22 cellular contexts compared by ENCODE assay signal in the genomic region with DNA sequence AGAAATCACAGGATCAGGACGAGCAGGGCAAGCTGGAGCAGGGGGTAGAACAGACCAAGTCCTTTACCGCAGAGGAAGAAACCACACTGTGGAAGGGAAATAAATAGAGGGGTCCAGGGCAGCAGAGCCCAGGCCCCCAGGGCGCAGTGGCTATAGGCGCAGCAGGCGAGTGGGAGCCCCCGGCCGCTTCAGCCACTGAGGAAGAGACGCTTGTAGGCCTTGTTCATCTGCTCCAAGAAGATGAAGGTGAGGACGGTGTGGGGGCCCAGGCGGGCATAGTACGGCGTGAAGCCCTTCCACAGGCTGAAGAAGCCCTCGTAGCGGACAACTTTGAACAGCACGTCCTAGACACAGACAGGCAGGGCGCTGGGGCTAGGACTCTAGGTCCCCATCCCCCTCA. TPM values are rescaled to one million over a fixed set of nuclear protein-coding genes. Genes with fewer than 3 reads are reported as not detected.
DNase-seq lines count a peak whose midpoint lies in the region; ATAC-seq lines count a peak whose summit lies in the region.
"Had no signal": no experiment of that assay in that cellular context is flagged by ENCODE, and none has a peak within 500 bp of the region (broad histone marks: within the 10 kb centered on the region; RNA-seq: fewer than 3 reads in every experiment).

No MANE protein-coding gene starts in this region.

- H3K4me3 Mint-ChIP-seq in activated CD4-positive, alpha-beta T cell treated with anti-CD3 and anti-CD28 coated beads, Interleukin-2, amount 10 ng/mL, durations not matched to agents 7 days and 5 days: peak overlapping the region; percentile 92
- H3K4me3 Mint-ChIP-seq in T-helper 17 cell (peak overlapping the region; percentile 28), naive B cell (peak overlapping the region in 6 of 8 donors; percentile 8 to 99 (median 98))
- H3K4me3 Mint-ChIP-seq in stimulated activated effector memory CD8-positive, alpha-beta T cell treated with anti-CD3 and anti-CD28 coated beads, Interleukin-12 subunit alpha, Interleukin-12 subunit beta, amount 100 ng/mL, for 72 hours: peak overlapping the region; percentile 93

- DNase-seq in activated CD4-positive, alpha-beta T cell treated with anti-CD3 and anti-CD28 coated beads, Interleukin-2, amount 10 ng/mL, durations not matched to agents 7 days and 5 days: no peak
- no peak for DNase-seq in activated CD4-positive, alpha-beta T cell treated with anti-CD3 and anti-CD28 coated beads, Interleukin-2, amount 50 U/mL, for 4 hours
- DNase-seq in T-helper 17 cell (no peak), naive B cell (no peak), GDM1 (lab: John Stamatoyannopoulos, UW) (no peak), HCEC 1CT (no peak)
- DNase-seq in stimulated activated effector memory CD8-positive, alpha-beta T cell treated with anti-CD3 and anti-CD28 coated beads, Interleukin-12 subunit alpha, Interleukin-12 subunit beta, amount 100 ng/mL, for 72 hours (ENCODE audit: low spot score in 2 of 2): no peak
- DNase-seq: activated CD8-positive, alpha-beta memory T cell treated with anti-CD3 and anti-CD28 coated beads, Interleukin-2, amount 50 U/mL, for 48 hours; activated naive CD4-positive, alpha-beta T cell treated with anti-CD3 and anti-CD28 coated beads, Interleukin-2, amount 50 U/mL, for 16 hours; DMS53; heart right ventricle; left ventricle myocardium inferior; MM.1S; NCI-H1436 treated with DMSO at 0.1 percent for 48 hours; stimulated activated CD4-positive, alpha-beta T cell treated with anti-CD3 and anti-CD28 coated beads, Interleukin-1b, Interleukin-23, amount 100 ng/mL, for 48 hours; T-helper 9 cell; upper lobe of right lung had no signal

- no peaks in the 10 kb centered on the region for H3K9me3 ChIP-seq in T-helper 17 cell (ENCODE audit: control insufficient read depth, low read length, poor library complexity, severe bottlenecking)
- H3K9me3 ChIP-seq: heart right ventricle, left ventricle myocardium inferior, SJSA1, upper lobe of right lung had no signal

- H3K36me3 Mint-ChIP-seq in activated CD4-positive, alpha-beta T cell treated with anti-CD3 and anti-CD28 coated beads, Interleukin-2, amount 10 ng/mL, durations not matched to agents 7 days and 5 days (ENCODE audit: low read depth): peaks cover 59% of the 10 kb centered on the region
- H3K36me3 Mint-ChIP-seq in T-helper 17 cell (ENCODE audit: low read depth) (peaks cover 10% of the 10 kb centered on the region), naive B cell (peaks cover 5 to 12% of the 10 kb centered on the region in 2 donors)
- H3K36me3 Mint-ChIP-seq in stimulated activated effector memory CD8-positive, alpha-beta T cell treated with anti-CD3 and anti-CD28 coated beads, Interleukin-12 subunit alpha, Interleukin-12 subunit beta, amount 100 ng/mL, for 72 hours: peaks cover 60% of the 10 kb centered on the region

- H3K4me1 Mint-ChIP-seq in activated CD4-positive, alpha-beta T cell treated with anti-CD3 and anti-CD28 coated beads, Interleukin-2, amount 10 ng/mL, durations not matched to agents 7 days and 5 days: peaks cover 51% of the 10 kb centered on the region
- H3K4me1 Mint-ChIP-seq in T-helper 17 cell (peaks cover 45% of the 10 kb centered on the region), naive B cell (peaks cover 54 to 66% (median 64%) of the 10 kb centered on the region in 3 donors)
- peaks cover 68% of the 10 kb centered on the region for H3K4me1 Mint-ChIP-seq in stimulated activated effector memory CD8-positive, alpha-beta T cell treated with anti-CD3 and anti-CD28 coated beads, Interleukin-12 subunit alpha, Interleukin-12 subunit beta, amount 100 ng/mL, for 72 hours

- no peaks in the 10 kb centered on the region for H3K27me3 Mint-ChIP-seq in activated CD4-positive, alpha-beta T cell treated with anti-CD3 and anti-CD28 coated beads, Interleukin-2, amount 10 ng/mL, durations not matched to agents 7 days and 5 days
- H3K27me3 Mint-ChIP-seq in T-helper 17 cell (no peaks in the 10 kb centered on the region), naive B cell (peaks cover 12 to 21% (median 19%) of the 10 kb centered on the region in 3 donors)
- H3K27me3 Mint-ChIP-seq: stimulated activated naive CD8-positive, alpha-beta T cell treated with anti-CD3 and anti-CD28 coated beads, Interleukin-15, Interleukin-2, amounts not matched to agents 100 ng/mL and 50 ng/mL, for 24 hours had no signal

- ATAC-seq in T-helper 17 cell: no peak
- no peak for ATAC-seq in naive B cell (ENCODE audit: low read depth in 2 of 2)
- no peak for ATAC-seq in stimulated activated effector memory CD8-positive, alpha-beta T cell treated with anti-CD3 and anti-CD28 coated beads, Interleukin-12 subunit alpha, Interleukin-12 subunit beta, amount 100 ng/mL, for 72 hours
- no peak for ATAC-seq in GM19328 (IDR thresholded peaks at IDR 0.05; ENCODE audit: unreplicated experiment)
- ATAC-seq: activated CD4-positive, CD25-positive, alpha-beta regulatory T cell treated with anti-CD3 and anti-CD28 coated beads, Interleukin-2, amount 50 U/mL, for 24 hours; heart right ventricle; upper lobe of right lung had no signal

- CTCF ChIA-PET in activated CD4-positive, alpha-beta T cell treated with anti-CD3 and anti-CD28 coated beads, Interleukin-2, amount 10 ng/mL, durations not matched to agents 7 days and 5 days (lab: Charles Lee): interaction anchor here (1.1 to 2.3 kb wide), 4 partner anchors 14 to 93 kb away, joined by 3 to 5 read pairs (median 4); no protein-coding TSS in a partner anchor

- POLR2A ChIA-PET in activated CD4-positive, alpha-beta T cell treated with anti-CD3 and anti-CD28 coated beads, Interleukin-2, amount 10 ng/mL, durations not matched to agents 7 days and 5 days (lab: Charles Lee): no interaction called here

- no peak overlapping the region for H3K27ac Mint-ChIP-seq in activated CD4-positive, alpha-beta T cell treated with anti-CD3 and anti-CD28 coated beads, Interleukin-2, amount 10 ng/mL, durations not matched to agents 7 days and 5 days
- H3K27ac Mint-ChIP-seq in T-helper 17 cell (no peak overlapping the region), naive B cell (peak overlapping the region in 2 of 6 donors; percentile 22 to 58)
- H3K27ac Mint-ChIP-seq in stimulated activated effector memory CD8-positive, alpha-beta T cell treated with anti-CD3 and anti-CD28 coated beads, Interleukin-12 subunit alpha, Interleukin-12 subunit beta, amount 100 ng/mL, for 72 hours: peak overlapping the region; percentile 86

- H3K9me3 Mint-ChIP-seq in activated CD4-positive, alpha-beta T cell treated with anti-CD3 and anti-CD28 coated beads, Interleukin-2, amount 10 ng/mL, durations not matched to agents 7 days and 5 days: no peaks in the 10 kb centered on the region
- H3K9me3 Mint-ChIP-seq in naive B cell: no peaks in the 10 kb centered on the region
- no peaks in the 10 kb centered on the region for H3K9me3 Mint-ChIP-seq in stimulated activated effector memory CD8-positive, alpha-beta T cell treated with anti-CD3 and anti-CD28 coated beads, Interleukin-12 subunit alpha, Interleukin-12 subunit beta, amount 100 ng/mL, for 72 hours
- H3K9me3 Mint-ChIP-seq: stimulated activated naive CD8-positive, alpha-beta T cell treated with anti-CD3 and anti-CD28 coated beads, Interleukin-15, Interleukin-2, amounts not matched to agents 100 ng/mL and 50 ng/mL, for 24 hours had no signal

RNA-seq across cellular contexts. Expression of a gene that starts 2.3 kb away (rescaled TPM):
- 10 to 100 TPM; 73.0 to 75.3 TPM for total RNA-seq in activated CD4-positive, alpha-beta T cell treated with anti-CD3 and anti-CD28 coated beads, Interleukin-2, amount 10 ng/mL, durations not matched to agents 7 days and 5 days
- 10 to 100 TPM; 26.2 to 26.4 TPM for total RNA-seq in T-helper 17 cell
- polyA plus RNA-seq in naive B cell (ENCODE audit: low read depth in 6 of 6): 10 to 100 TPM; 61.0 to 89.1 (median 71.4) TPM

RNA-seq across cellular contexts. Expression of a gene that starts 2.5 kb away (rescaled TPM):
- 100 to 1,000 TPM; 254 to 273 TPM for total RNA-seq in activated CD4-positive, alpha-beta T cell treated with anti-CD3 and anti-CD28 coated beads, Interleukin-2, amount 10 ng/mL, durations not matched to agents 7 days and 5 days
- total RNA-seq in T-helper 17 cell: 10 to 100 TPM; 95.5 to 99.0 TPM
- 10 to 100 TPM; 19.9 to 25.8 (median 22.7) TPM for polyA plus RNA-seq in naive B cell (ENCODE audit: low read depth in 6 of 6)

RNA-seq across cellular contexts. Expression of a gene that starts 5.5 kb away (rescaled TPM):
- total RNA-seq in activated CD4-positive, alpha-beta T cell treated with anti-CD3 and anti-CD28 coated beads, Interleukin-2, amount 10 ng/mL, durations not matched to agents 7 days and 5 days: not detected
- 10 to 100 TPM in 1 of 2 donors, 1 to 10 TPM in 1; 1.6 to 22.9 TPM for total RNA-seq in T-helper 17 cell
- under 1 TPM in 4 of 6 donors, not detected in 2; 0.42 to 1.00 (median 0.56) TPM for polyA plus RNA-seq in naive B cell (ENCODE audit: low read depth in 6 of 6)
- total RNA-seq: mucosa of gallbladder, SJSA1 had no signal

RNA-seq across cellular contexts. Expression of a gene that starts 10.8 kb away (rescaled TPM):
- total RNA-seq in activated CD4-positive, alpha-beta T cell treated with anti-CD3 and anti-CD28 coated beads, Interleukin-2, amount 10 ng/mL, durations not matched to agents 7 days and 5 days: 1,000 to 10,000 TPM; 2,428 to 2,438 TPM
- total RNA-seq in T-helper 17 cell: 100 to 1,000 TPM; 686 to 710 TPM
- polyA plus RNA-seq in naive B cell (ENCODE audit: low read depth in 6 of 6): 1,000 to 10,000 TPM; 1,151 to 1,601 (median 1,370) TPM

RNA-seq across cellular contexts. Expression of a gene that starts 13.4 kb away (rescaled TPM):
- 10 to 100 TPM; 44.9 to 54.8 TPM for total RNA-seq in activated CD4-positive, alpha-beta T cell treated with anti-CD3 and anti-CD28 coated beads, Interleukin-2, amount 10 ng/mL, durations not matched to agents 7 days and 5 days
- 10 to 100 TPM; 17.2 to 17.6 TPM for total RNA-seq in T-helper 17 cell
- polyA plus RNA-seq in naive B cell (ENCODE audit: low read depth in 6 of 6): 1 to 10 TPM in 4 of 6 donors, under 1 TPM in 1, not detected in 1; 0.79 to 3.2 (median 1.2) TPM

Comparison
In these comparisons a context has a peak if more than half of its experiments do, and no peak if none do; other contexts are left out.
1. H3K4me3 Mint-ChIP-seq: peak in every context shown above with its lines; median percentile 98 in naive B cell; 93 in stimulated activated effector memory CD8-positive, alpha-beta T cell treated with anti-CD3 and anti-CD28 coated beads, Interleukin-12 subunit alpha, Interleukin-12 subunit beta, amount 100 ng/mL, for 72 hours; 92 in activated CD4-positive, alpha-beta T cell treated with anti-CD3 and anti-CD28 coated beads, Interleukin-2, amount 10 ng/mL, durations not matched to agents 7 days and 5 days; 28 in T-helper 17 cell.